ENCODE assay signal across 11 cellular contexts in genomic region chr12:14691560-14691959, GRCh38. TPM values are rescaled to one million over a fixed set of nuclear protein-coding genes. Genes with fewer than 3 reads are reported as not detected.
DNase-seq lines count a peak whose midpoint lies in the region; ATAC-seq and TF ChIP-seq lines count a peak whose summit lies in the region.
"Had no signal": no experiment of that assay in that cellular context is flagged by ENCODE, and none has a peak within 500 bp of the region (broad histone marks: within the 10 kb centered on the region; RNA-seq: fewer than 3 reads in every experiment).

No MANE protein-coding gene starts in this region.

- peaks cover 0 to 2% of the 10 kb centered on the region in 2 donors for H3K27me3 ChIP-seq in naive thymus-derived CD4-positive, alpha-beta T cell (ENCODE audit: control insufficient read depth in 2 of 2, insufficient read depth in 2 of 2, low read length in 2 of 2)
- no peaks in the 10 kb centered on the region for H3K27me3 ChIP-seq in hepatocyte

- no peaks in the 10 kb centered on the region for H3K9me3 ChIP-seq in naive thymus-derived CD4-positive, alpha-beta T cell (ENCODE audit: control insufficient read depth in 2 of 3, low read length in 3 of 3)
- no peaks in the 10 kb centered on the region for H3K9me3 ChIP-seq in hepatocyte (ENCODE audit: low read depth)

- H3K9me2 ChIP-seq in hepatocyte (replicated peaks; ENCODE audit: insufficient read depth), result no peaks in the 10 kb centered on the region

- H3K4me1 ChIP-seq in naive thymus-derived CD4-positive, alpha-beta T cell (ENCODE audit: control insufficient read depth in 2 of 2, insufficient read depth in 2 of 2, low read length in 2 of 2), result no peaks in the 10 kb centered on the region
- no peaks in the 10 kb centered on the region for H3K4me1 ChIP-seq in hepatocyte (ENCODE audit: insufficient read depth)

- H3K4me3 ChIP-seq in naive thymus-derived CD4-positive, alpha-beta T cell (ENCODE audit: low read length), result no peak overlapping the region
- H3K4me3 ChIP-seq in hepatocyte, result no peak overlapping the region

- peaks cover 39% of the 10 kb centered on the region for H3K79me2 ChIP-seq in hepatocyte

- H3K36me3 Mint-ChIP-seq in WTC11 (peaks cover 26% of the 10 kb centered on the region), progenitor cell of endocrine pancreas (ENCODE audit: insufficient read depth) (no peaks in the 10 kb centered on the region)
- no peaks in the 10 kb centered on the region for H3K36me3 Mint-ChIP-seq in naive thymus-derived CD4-positive, alpha-beta T cell

- no peak overlapping the region for H3K4me2 ChIP-seq in hepatocyte

- ATAC-seq in WTC11 (no peak), HG02642 (IDR thresholded peaks at IDR 0.05; ENCODE audit: poor library complexity, unreplicated experiment) (no peak)
- ATAC-seq in naive thymus-derived CD4-positive, alpha-beta T cell, result peak; percentile 87

- no peak overlapping the region for H3K27ac ChIP-seq in naive thymus-derived CD4-positive, alpha-beta T cell (ENCODE audit: low read depth, low read length)
- no peak overlapping the region for H3K27ac ChIP-seq in hepatocyte
- H3K27ac ChIP-seq: C4-2B had no signal

- TF ChIP-seq CTCF in WTC11 (IDR thresholded peaks at IDR 0.05) (no peak), hepatocyte (IDR thresholded peaks at IDR 0.05; ENCODE audit: poor library complexity) (no peak), progenitor cell of endocrine pancreas (IDR thresholded peaks at IDR 0.05; ENCODE audit: unreplicated experiment) (no peak)

- no peaks in the 10 kb centered on the region for H3K9me3 Mint-ChIP-seq in WTC11
- H3K9me3 Mint-ChIP-seq in naive thymus-derived CD4-positive, alpha-beta T cell, result no peaks in the 10 kb centered on the region
- no peaks in the 10 kb centered on the region for H3K9me3 Mint-ChIP-seq in progenitor cell of endocrine pancreas (ENCODE audit: low read depth)
- H3K9me3 Mint-ChIP-seq: T-helper 1 cell treated with Interleukin-12 subunit alpha and Interleukin-12 subunit beta and Interleukin-4 antibody, amounts not matched to agents 30 μg/mL and 1 μg/mL, for 36 hours had no signal

- DNase-seq in DMS 273 treated with DMSO at 0.1 percent for 48 hours (lab: John Stamatoyannopoulos, UW) (peak; percentile 23), NCI-H1092 (lab: John Stamatoyannopoulos, UW) (peak; percentile 14), WTC11 (ENCODE audit: low spot score) (no peak), hepatocyte (ENCODE audit: low spot score) (no peak), progenitor cell of endocrine pancreas (ENCODE audit: low spot score, unreplicated experiment) (no peak)
- DNase-seq in naive thymus-derived CD4-positive, alpha-beta T cell, result no peak
- no peak for DNase-seq in stimulated activated CD4-positive, alpha-beta T cell treated with anti-CD3 and anti-CD28 coated beads, Interleukin-15, amount 100 ng/mL, for 24 hours
- DNase-seq: activated naive CD4-positive, alpha-beta T cell treated with Interleukin-2 at 50 U/mL for 16 hours had no signal

- H3K36me3 ChIP-seq in naive thymus-derived CD4-positive, alpha-beta T cell (ENCODE audit: control insufficient read depth in 2 of 3, insufficient read depth in 3 of 3, low read length in 3 of 3), result no peaks in the 10 kb centered on the region
- no peaks in the 10 kb centered on the region for H3K36me3 ChIP-seq in hepatocyte (replicated peaks; ENCODE audit: insufficient read depth, low read depth)

- H3K27me3 Mint-ChIP-seq in WTC11 (ENCODE audit: low read depth), result peaks cover 20% of the 10 kb centered on the region
- H3K27me3 Mint-ChIP-seq in naive thymus-derived CD4-positive, alpha-beta T cell, result peaks cover 0 to 15% (median 5%) of the 10 kb centered on the region in 5 donors
- no peaks in the 10 kb centered on the region for H3K27me3 Mint-ChIP-seq in progenitor cell of endocrine pancreas

- H2AFZ ChIP-seq in hepatocyte, result no peak overlapping the region

- POLR2A ChIA-PET in WTC11 (lab: Charles Lee), result no interaction called here
- POLR2A ChIA-PET in naive thymus-derived CD4-positive, alpha-beta T cell (lab: Charles Lee), result no interaction called here

- no peaks in the 10 kb centered on the region for H4K20me1 ChIP-seq in hepatocyte (ENCODE audit: insufficient read depth, poor library complexity, severe bottlenecking)

- H3K4me3 Mint-ChIP-seq in WTC11 (no peak overlapping the region), progenitor cell of endocrine pancreas (ENCODE audit: low read depth) (no peak overlapping the region)
- H3K4me3 Mint-ChIP-seq in naive thymus-derived CD4-positive, alpha-beta T cell, result no peak overlapping the region
- H3K4me3 Mint-ChIP-seq: T-helper 1 cell treated with Interleukin-12 subunit alpha and Interleukin-12 subunit beta and Interleukin-4 antibody, amounts not matched to agents 30 μg/mL and 1 μg/mL, for 36 hours had no signal

- intact Hi-C loops in naive thymus-derived CD4-positive, alpha-beta T cell (cut with micrococcal nuclease), result no loop called here

- CTCF ChIA-PET in WTC11 (lab: Charles Lee), result no interaction called here
- CTCF ChIA-PET in naive thymus-derived CD4-positive, alpha-beta T cell (lab: Charles Lee), result interaction anchor here (1.0 kb wide), 1 partner anchor 79 kb away, joined by 5 read pairs; no protein-coding TSS in a partner anchor

- H3K4me1 Mint-ChIP-seq in WTC11 (peaks cover 34% of the 10 kb centered on the region), progenitor cell of endocrine pancreas (ENCODE audit: low read depth) (no peaks in the 10 kb centered on the region)
- no peaks in the 10 kb centered on the region for H3K4me1 Mint-ChIP-seq in naive thymus-derived CD4-positive, alpha-beta T cell

- H3K27ac Mint-ChIP-seq in WTC11 (no peak overlapping the region), progenitor cell of endocrine pancreas (no peak overlapping the region)
- no peak overlapping the region for H3K27ac Mint-ChIP-seq in naive thymus-derived CD4-positive, alpha-beta T cell
- H3K27ac Mint-ChIP-seq: T-helper 1 cell treated with Interleukin-12 subunit alpha and Interleukin-12 subunit beta and Interleukin-4 antibody, amounts not matched to agents 30 μg/mL and 1 μg/mL, for 36 hours had no signal

TF ChIP-seq in WTC11, 78 proteins besides CTCF, POLR2A, EP300 and RAD21:
- TF ChIP-seq SMAD3 (CRISPR knock-in tag; IDR thresholded peaks at IDR 0.05; ENCODE audit: borderline replicate concordance) (no peak), EMX1 (CRISPR knock-in tag; IDR thresholded peaks at IDR 0.05) (peak; percentile 55; the same call in 1 of the 2 replicates), ZNF671 (CRISPR knock-in tag; IDR thresholded peaks at IDR 0.05) (peak; percentile 37; the same call in 1 of the 2 replicates)
- TF ChIP-seq, protein P1, sequence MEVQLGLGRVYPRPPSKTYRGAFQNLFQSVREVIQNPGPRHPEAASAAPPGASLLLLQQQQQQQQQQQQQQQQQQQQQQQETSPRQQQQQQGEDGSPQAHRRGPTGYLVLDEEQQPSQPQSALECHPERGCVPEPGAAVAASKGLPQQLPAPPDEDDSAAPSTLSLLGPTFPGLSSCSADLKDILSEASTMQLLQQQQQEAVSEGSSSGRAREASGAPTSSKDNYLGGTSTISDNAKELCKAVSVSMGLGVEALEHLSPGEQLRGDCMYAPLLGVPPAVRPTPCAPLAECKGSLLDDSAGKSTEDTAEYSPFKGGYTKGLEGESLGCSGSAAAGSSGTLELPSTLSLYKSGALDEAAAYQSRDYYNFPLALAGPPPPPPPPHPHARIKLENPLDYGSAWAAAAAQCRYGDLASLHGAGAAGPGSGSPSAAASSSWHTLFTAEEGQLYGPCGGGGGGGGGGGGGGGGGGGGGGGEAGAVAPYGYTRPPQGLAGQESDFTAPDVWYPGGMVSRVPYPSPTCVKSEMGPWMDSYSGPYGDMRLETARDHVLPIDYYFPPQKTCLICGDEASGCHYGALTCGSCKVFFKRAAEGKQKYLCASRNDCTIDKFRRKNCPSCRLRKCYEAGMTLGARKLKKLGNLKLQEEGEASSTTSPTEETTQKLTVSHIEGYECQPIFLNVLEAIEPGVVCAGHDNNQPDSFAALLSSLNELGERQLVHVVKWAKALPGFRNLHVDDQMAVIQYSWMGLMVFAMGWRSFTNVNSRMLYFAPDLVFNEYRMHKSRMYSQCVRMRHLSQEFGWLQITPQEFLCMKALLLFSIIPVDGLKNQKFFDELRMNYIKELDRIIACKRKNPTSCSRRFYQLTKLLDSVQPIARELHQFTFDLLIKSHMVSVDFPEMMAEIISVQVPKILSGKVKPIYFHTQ (CRISPR knock-in tag; IDR thresholded peaks at IDR 0.05), result peak; percentile 0; the same call in 1 of the 2 replicates

RNA-seq across cellular contexts. Expression of gene GUCY2C, which starts 4.8 kb away (rescaled TPM):
- 3.4 to 4.3 TPM (median 3.9 TPM) in 3 replicates for total RNA-seq in WTC11 (2021)
- not detected for total RNA-seq in naive thymus-derived CD4-positive, alpha-beta T cell
- polyA plus RNA-seq in naive thymus-derived CD4-positive, alpha-beta T cell, result not detected
- total RNA-seq in hepatocyte, result 47.6 and 48.1 TPM in 2 replicates
- 12.9 and 26.5 TPM in 2 replicates for polyA plus RNA-seq in hepatocyte
- total RNA-seq in progenitor cell of endocrine pancreas, result 1.2 and 1.7 TPM in 2 replicates

Comparison
In these comparisons a context has a peak if more than half of its experiments do, and no peak if none do; other contexts are left out.
1. DNase-seq: peak in DMS 273 treated with DMSO at 0.1 percent for 48 hours (single experiment) and NCI-H1092 (single experiment); none in WTC11 (single experiment), naive thymus-derived CD4-positive, alpha-beta T cell (0 of 9), hepatocyte (single experiment), progenitor cell of endocrine pancreas (single experiment) and stimulated activated CD4-positive, alpha-beta T cell treated with anti-CD3 and anti-CD28 coated beads, Interleukin-15, amount 100 ng/mL, for 24 hours (single experiment).